In the genomic region with DNA sequence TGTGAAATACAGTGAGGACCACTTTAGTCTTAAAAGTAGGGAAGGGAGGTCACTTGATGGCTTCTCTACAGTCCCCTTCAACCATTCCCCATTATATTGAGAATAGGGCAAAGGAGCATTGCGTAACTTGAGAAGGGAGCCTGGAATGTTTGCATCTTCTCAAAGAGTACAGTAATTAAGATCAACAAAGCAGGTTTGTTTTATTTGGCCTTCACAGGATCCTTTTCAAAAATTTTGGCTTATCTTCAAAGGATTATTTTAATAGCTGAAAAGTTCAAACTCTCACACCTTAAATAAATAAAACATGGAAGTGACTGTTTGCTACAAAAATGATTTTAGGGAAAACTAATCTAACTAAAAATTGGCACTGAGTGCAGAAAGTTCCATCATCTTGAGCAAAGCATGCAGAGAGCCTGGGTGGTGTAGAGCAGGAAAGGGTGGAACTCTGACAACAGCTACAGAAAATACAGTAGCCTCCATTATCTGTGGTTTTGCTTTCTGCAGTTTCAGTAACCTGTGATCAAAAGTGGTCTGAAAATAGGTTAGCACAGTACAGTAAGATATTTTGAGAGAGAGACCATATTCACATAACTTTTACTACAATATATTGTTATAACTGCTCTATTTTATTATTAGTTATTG, we compare ENCODE assay signal across 1 cellular context.
TF ChIP-seq lines count a peak whose summit lies in the region.

No MANE protein-coding gene starts in this region.

TF ChIP-seq in HepG2, 621 proteins besides CTCF, POLR2A, EP300 and RAD21 (continued from another document and continues in another):
- TF ChIP-seq, protein P1, sequence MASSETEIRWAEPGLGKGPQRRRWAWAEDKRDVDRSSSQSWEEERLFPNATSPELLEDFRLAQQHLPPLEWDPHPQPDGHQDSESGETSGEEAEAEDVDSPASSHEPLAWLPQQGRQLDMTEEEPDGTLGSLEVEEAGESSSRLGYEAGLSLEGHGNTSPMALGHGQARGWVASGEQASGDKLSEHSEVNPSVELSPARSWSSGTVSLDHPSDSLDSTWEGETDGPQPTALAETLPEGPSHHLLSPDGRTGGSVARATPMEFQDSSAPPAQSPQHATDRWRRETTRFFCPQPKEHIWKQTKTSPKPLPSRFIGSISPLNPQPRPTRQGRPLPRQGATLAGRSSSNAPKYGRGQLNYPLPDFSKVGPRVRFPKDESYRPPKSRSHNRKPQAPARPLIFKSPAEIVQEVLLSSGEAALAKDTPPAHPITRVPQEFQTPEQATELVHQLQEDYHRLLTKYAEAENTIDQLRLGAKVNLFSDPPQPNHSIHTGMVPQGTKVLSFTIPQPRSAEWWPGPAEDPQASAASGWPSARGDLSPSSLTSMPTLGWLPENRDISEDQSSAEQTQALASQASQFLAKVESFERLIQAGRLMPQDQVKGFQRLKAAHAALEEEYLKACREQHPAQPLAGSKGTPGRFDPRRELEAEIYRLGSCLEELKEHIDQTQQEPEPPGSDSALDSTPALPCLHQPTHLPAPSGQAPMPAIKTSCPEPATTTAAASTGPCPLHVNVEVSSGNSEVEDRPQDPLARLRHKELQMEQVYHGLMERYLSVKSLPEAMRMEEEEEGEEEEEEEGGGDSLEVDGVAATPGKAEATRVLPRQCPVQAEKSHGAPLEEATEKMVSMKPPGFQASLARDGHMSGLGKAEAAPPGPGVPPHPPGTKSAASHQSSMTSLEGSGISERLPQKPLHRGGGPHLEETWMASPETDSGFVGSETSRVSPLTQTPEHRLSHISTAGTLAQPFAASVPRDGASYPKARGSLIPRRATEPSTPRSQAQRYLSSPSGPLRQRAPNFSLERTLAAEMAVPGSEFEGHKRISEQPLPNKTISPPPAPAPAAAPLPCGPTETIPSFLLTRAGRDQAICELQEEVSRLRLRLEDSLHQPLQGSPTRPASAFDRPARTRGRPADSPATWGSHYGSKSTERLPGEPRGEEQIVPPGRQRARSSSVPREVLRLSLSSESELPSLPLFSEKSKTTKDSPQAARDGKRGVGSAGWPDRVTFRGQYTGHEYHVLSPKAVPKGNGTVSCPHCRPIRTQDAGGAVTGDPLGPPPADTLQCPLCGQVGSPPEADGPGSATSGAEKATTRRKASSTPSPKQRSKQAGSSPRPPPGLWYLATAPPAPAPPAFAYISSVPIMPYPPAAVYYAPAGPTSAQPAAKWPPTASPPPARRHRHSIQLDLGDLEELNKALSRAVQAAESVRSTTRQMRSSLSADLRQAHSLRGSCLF (CRISPR knock-in tag; IDR thresholded peaks at IDR 0.05; ENCODE audit: borderline replicate concordance), result no peak
- peak; percentile 67; the same call in 1 of the 2 replicates for TF ChIP-seq ARID5B (CRISPR knock-in tag; IDR thresholded peaks at IDR 0.05)
- TF ChIP-seq ZNF34 (CRISPR knock-in tag; IDR thresholded peaks at IDR 0.05; ENCODE audit: borderline replicate concordance), result no peak
- TF ChIP-seq, protein P2, sequence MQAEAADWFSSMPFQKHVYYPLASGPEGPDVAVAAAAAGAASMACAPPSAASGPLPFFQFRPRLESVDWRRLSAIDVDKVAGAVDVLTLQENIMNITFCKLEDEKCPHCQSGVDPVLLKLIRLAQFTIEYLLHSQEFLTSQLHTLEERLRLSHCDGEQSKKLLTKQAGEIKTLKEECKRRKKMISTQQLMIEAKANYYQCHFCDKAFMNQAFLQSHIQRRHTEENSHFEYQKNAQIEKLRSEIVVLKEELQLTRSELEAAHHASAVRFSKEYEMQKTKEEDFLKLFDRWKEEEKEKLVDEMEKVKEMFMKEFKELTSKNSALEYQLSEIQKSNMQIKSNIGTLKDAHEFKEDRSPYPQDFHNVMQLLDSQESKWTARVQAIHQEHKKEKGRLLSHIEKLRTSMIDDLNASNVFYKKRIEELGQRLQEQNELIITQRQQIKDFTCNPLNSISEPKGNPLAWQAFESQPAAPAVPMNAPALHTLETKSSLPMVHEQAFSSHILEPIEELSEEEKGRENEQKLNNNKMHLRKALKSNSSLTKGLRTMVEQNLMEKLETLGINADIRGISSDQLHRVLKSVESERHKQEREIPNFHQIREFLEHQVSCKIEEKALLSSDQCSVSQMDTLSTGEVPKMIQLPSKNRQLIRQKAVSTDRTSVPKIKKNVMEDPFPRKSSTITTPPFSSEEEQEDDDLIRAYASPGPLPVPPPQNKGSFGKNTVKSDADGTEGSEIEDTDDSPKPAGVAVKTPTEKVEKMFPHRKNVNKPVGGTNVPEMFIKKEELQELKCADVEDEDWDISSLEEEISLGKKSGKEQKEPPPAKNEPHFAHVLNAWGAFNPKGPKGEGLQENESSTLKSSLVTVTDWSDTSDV (CRISPR knock-in tag; IDR thresholded peaks at IDR 0.05), result no peak
- no peak for TF ChIP-seq MTA3 (CRISPR knock-in tag; IDR thresholded peaks at IDR 0.05)
- TF ChIP-seq, protein P3, sequence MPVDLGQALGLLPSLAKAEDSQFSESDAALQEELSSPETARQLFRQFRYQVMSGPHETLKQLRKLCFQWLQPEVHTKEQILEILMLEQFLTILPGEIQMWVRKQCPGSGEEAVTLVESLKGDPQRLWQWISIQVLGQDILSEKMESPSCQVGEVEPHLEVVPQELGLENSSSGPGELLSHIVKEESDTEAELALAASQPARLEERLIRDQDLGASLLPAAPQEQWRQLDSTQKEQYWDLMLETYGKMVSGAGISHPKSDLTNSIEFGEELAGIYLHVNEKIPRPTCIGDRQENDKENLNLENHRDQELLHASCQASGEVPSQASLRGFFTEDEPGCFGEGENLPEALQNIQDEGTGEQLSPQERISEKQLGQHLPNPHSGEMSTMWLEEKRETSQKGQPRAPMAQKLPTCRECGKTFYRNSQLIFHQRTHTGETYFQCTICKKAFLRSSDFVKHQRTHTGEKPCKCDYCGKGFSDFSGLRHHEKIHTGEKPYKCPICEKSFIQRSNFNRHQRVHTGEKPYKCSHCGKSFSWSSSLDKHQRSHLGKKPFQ (CRISPR knock-in tag; IDR thresholded peaks at IDR 0.05; ENCODE audit: insufficient replicate concordance), result no peak
- TF ChIP-seq NCOA2 (CRISPR knock-in tag; IDR thresholded peaks at IDR 0.05), result peak; percentile 74
- no peak for TF ChIP-seq ZNF143 (CRISPR knock-in tag; IDR thresholded peaks at IDR 0.05)
- no peak for TF ChIP-seq ZFP41 (CRISPR knock-in tag; IDR thresholded peaks at IDR 0.05; ENCODE audit: borderline replicate concordance)
- TF ChIP-seq EEA1 (CRISPR knock-in tag; IDR thresholded peaks at IDR 0.05; ENCODE audit: borderline replicate concordance), result no peak
- TF ChIP-seq, protein P4, sequence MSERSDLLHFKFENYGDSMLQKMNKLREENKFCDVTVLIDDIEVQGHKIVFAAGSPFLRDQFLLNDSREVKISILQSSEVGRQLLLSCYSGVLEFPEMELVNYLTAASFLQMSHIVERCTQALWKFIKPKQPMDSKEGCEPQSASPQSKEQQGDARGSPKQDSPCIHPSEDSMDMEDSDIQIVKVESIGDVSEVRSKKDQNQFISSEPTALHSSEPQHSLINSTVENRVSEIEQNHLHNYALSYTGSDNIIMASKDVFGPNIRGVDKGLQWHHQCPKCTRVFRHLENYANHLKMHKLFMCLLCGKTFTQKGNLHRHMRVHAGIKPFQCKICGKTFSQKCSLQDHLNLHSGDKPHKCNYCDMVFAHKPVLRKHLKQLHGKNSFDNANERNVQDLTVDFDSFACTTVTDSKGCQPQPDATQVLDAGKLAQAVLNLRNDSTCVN (CRISPR knock-in tag; IDR thresholded peaks at IDR 0.05; ENCODE audit: borderline replicate concordance), result no peak
- no peak for TF ChIP-seq THAP7 (CRISPR knock-in tag; IDR thresholded peaks at IDR 0.05)
- TF ChIP-seq ATF6 (CRISPR knock-in tag; conservative IDR thresholded peaks at IDR 0.05), result no peak
- TF ChIP-seq, protein P5, sequence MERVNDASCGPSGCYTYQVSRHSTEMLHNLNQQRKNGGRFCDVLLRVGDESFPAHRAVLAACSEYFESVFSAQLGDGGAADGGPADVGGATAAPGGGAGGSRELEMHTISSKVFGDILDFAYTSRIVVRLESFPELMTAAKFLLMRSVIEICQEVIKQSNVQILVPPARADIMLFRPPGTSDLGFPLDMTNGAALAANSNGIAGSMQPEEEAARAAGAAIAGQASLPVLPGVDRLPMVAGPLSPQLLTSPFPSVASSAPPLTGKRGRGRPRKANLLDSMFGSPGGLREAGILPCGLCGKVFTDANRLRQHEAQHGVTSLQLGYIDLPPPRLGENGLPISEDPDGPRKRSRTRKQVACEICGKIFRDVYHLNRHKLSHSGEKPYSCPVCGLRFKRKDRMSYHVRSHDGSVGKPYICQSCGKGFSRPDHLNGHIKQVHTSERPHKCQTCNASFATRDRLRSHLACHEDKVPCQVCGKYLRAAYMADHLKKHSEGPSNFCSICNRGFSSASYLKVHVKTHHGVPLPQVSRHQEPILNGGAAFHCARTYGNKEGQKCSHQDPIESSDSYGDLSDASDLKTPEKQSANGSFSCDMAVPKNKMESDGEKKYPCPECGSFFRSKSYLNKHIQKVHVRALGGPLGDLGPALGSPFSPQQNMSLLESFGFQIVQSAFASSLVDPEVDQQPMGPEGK (CRISPR knock-in tag; IDR thresholded peaks at IDR 0.05), result no peak
- no peak for TF ChIP-seq XRCC5 (optimal IDR thresholded peaks at IDR 0.05; ENCODE audit: low read length)
- TF ChIP-seq ZNF432 (CRISPR knock-in tag; IDR thresholded peaks at IDR 0.05; ENCODE audit: borderline replicate concordance), result no peak
- no peak for TF ChIP-seq AGO2 (optimal IDR thresholded peaks at IDR 0.05; ENCODE audit: low read depth, low read length)
- TF ChIP-seq SMAD9 (CRISPR knock-in tag; IDR thresholded peaks at IDR 0.05), result no peak
- TF ChIP-seq SP2 (CRISPR knock-in tag; IDR thresholded peaks at IDR 0.05), result no peak
- no peak for TF ChIP-seq POLR2AphosphoS2 (IDR thresholded peaks at IDR 0.05; ENCODE audit: low read depth, low read length)
- no peak for TF ChIP-seq ZNF546 (CRISPR knock-in tag; conservative IDR thresholded peaks at IDR 0.05)
- no peak for TF ChIP-seq ESRRA (CRISPR knock-in tag; IDR thresholded peaks at IDR 0.05; ENCODE audit: low read depth)
- TF ChIP-seq RELA (CRISPR knock-in tag; IDR thresholded peaks at IDR 0.05), result no peak
- TF ChIP-seq CEBPB (IDR thresholded peaks at IDR 0.05; ENCODE audit: borderline replicate concordance, low read depth, low read length), result peak; percentile 81
- TF ChIP-seq PAF1 (CRISPR knock-in tag; IDR thresholded peaks at IDR 0.05), result no peak
- TF ChIP-seq U2AF1 (optimal IDR thresholded peaks at IDR 0.05; ENCODE audit: low read depth, low read length), result no peak
- TF ChIP-seq ARNTL (CRISPR knock-in tag; IDR thresholded peaks at IDR 0.05), result no peak
- no peak for TF ChIP-seq RCOR2 (CRISPR knock-in tag; IDR thresholded peaks at IDR 0.05)
- no peak for TF ChIP-seq RFXANK (CRISPR knock-in tag; IDR thresholded peaks at IDR 0.05)
- TF ChIP-seq ISL2 (CRISPR knock-in tag; IDR thresholded peaks at IDR 0.05), result peak; percentile 95
- TF ChIP-seq FOXA3 (CRISPR knock-in tag; IDR thresholded peaks at IDR 0.05), result 0 out of 2 replicates have a peak, but pooled peaks have one; percentile 42
- TF ChIP-seq STAT5B (CRISPR knock-in tag; IDR thresholded peaks at IDR 0.05), result no peak
- no peak for TF ChIP-seq NPAS2 (CRISPR knock-in tag; IDR thresholded peaks at IDR 0.05; ENCODE audit: borderline replicate concordance)
- TF ChIP-seq ZNF264 (CRISPR knock-in tag; IDR thresholded peaks at IDR 0.05), result 0 out of 2 replicates have a peak, but pooled peaks have one; percentile 18
- no peak for TF ChIP-seq NFE2L1 (CRISPR knock-in tag; IDR thresholded peaks at IDR 0.05; ENCODE audit: borderline replicate concordance)
- no peak for TF ChIP-seq ZNF232 (CRISPR knock-in tag; IDR thresholded peaks at IDR 0.05; ENCODE audit: borderline replicate concordance)
- TF ChIP-seq PPARG (CRISPR knock-in tag; conservative IDR thresholded peaks at IDR 0.05), result peak; percentile 19; the same call in 1 of the 2 replicates
- peak; percentile 61; the same call in 1 of the 2 replicates for TF ChIP-seq SIX4 (CRISPR knock-in tag; IDR thresholded peaks at IDR 0.05)
- no peak for TF ChIP-seq RFX3 (CRISPR knock-in tag; IDR thresholded peaks at IDR 0.05)
